Comparison of ENCODE assay signal across 1 cellular context in the genomic region with DNA sequence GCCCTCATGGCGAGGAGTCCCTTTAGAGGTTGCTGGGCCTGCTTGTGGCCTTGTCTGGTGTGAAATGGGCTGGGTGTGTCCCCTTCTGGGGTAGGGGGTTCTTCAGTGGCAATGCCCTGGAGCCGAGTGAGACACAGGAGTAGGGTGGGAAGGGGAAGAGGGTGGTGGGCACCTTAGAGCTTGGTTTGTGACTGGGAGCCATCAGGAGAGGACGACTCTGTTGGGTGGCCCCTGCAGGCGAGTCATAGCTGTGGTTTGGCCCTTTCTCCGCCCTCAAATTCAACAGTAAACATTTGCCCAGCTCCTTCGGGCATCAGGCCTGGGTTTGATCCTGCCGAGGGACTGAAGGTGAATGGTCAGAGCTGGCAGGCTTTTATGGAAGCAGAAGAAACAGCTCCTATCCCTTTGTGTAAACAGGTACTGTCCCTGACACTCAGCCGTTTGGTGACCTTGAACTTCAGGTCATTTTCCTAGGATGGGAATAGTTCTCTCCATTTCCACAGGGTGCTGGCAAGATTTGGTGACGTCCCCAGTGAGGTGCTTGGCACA.
TF ChIP-seq lines count a peak whose summit lies in the region.

No MANE protein-coding gene starts in this region.

TF ChIP-seq in HepG2, 621 proteins besides CTCF, POLR2A, EP300 and RAD21 (continued from another document and continues in another):
- no peak for TF ChIP-seq ZNF646 (CRISPR knock-in tag; IDR thresholded peaks at IDR 0.05)
- no peak for TF ChIP-seq ZFY (CRISPR knock-in tag; IDR thresholded peaks at IDR 0.05)
- TF ChIP-seq, protein P1, sequence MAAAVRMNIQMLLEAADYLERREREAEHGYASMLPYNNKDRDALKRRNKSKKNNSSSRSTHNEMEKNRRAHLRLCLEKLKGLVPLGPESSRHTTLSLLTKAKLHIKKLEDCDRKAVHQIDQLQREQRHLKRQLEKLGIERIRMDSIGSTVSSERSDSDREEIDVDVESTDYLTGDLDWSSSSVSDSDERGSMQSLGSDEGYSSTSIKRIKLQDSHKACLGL (CRISPR knock-in tag; IDR thresholded peaks at IDR 0.05): no peak
- no peak for TF ChIP-seq ZNF782 (CRISPR knock-in tag; IDR thresholded peaks at IDR 0.05; ENCODE audit: borderline replicate concordance)
- TF ChIP-seq ZNF577 (CRISPR knock-in tag; IDR thresholded peaks at IDR 0.05; ENCODE audit: borderline replicate concordance, low read depth): no peak
- no peak for TF ChIP-seq ZNF274 (CRISPR knock-in tag; IDR thresholded peaks at IDR 0.05)
- TF ChIP-seq GMEB2 (CRISPR knock-in tag; IDR thresholded peaks at IDR 0.05; ENCODE audit: low read depth): no peak
- TF ChIP-seq, protein P2, sequence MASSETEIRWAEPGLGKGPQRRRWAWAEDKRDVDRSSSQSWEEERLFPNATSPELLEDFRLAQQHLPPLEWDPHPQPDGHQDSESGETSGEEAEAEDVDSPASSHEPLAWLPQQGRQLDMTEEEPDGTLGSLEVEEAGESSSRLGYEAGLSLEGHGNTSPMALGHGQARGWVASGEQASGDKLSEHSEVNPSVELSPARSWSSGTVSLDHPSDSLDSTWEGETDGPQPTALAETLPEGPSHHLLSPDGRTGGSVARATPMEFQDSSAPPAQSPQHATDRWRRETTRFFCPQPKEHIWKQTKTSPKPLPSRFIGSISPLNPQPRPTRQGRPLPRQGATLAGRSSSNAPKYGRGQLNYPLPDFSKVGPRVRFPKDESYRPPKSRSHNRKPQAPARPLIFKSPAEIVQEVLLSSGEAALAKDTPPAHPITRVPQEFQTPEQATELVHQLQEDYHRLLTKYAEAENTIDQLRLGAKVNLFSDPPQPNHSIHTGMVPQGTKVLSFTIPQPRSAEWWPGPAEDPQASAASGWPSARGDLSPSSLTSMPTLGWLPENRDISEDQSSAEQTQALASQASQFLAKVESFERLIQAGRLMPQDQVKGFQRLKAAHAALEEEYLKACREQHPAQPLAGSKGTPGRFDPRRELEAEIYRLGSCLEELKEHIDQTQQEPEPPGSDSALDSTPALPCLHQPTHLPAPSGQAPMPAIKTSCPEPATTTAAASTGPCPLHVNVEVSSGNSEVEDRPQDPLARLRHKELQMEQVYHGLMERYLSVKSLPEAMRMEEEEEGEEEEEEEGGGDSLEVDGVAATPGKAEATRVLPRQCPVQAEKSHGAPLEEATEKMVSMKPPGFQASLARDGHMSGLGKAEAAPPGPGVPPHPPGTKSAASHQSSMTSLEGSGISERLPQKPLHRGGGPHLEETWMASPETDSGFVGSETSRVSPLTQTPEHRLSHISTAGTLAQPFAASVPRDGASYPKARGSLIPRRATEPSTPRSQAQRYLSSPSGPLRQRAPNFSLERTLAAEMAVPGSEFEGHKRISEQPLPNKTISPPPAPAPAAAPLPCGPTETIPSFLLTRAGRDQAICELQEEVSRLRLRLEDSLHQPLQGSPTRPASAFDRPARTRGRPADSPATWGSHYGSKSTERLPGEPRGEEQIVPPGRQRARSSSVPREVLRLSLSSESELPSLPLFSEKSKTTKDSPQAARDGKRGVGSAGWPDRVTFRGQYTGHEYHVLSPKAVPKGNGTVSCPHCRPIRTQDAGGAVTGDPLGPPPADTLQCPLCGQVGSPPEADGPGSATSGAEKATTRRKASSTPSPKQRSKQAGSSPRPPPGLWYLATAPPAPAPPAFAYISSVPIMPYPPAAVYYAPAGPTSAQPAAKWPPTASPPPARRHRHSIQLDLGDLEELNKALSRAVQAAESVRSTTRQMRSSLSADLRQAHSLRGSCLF (CRISPR knock-in tag; IDR thresholded peaks at IDR 0.05; ENCODE audit: borderline replicate concordance): no peak
- TF ChIP-seq ESRRA (CRISPR knock-in tag; IDR thresholded peaks at IDR 0.05; ENCODE audit: low read depth): no peak; the same call in 1 of the 2 replicates
- TF ChIP-seq NCOR1 (IDR thresholded peaks at IDR 0.05; ENCODE audit: borderline replicate concordance, low read length): peak; percentile 61; the same call in 1 of the 2 replicates
- no peak for TF ChIP-seq PRDM4 (CRISPR knock-in tag; IDR thresholded peaks at IDR 0.05; ENCODE audit: borderline replicate concordance)
- no peak for TF ChIP-seq HNRNPH1 (optimal IDR thresholded peaks at IDR 0.05; ENCODE audit: low read depth, low read length)
- TF ChIP-seq ZMYM3 (CRISPR knock-in tag; IDR thresholded peaks at IDR 0.05): no peak
- peak; percentile 31; the same call in 1 of the 2 replicates for TF ChIP-seq ARID4A (CRISPR knock-in tag; IDR thresholded peaks at IDR 0.05; ENCODE audit: borderline replicate concordance)
- TF ChIP-seq, protein P3, sequence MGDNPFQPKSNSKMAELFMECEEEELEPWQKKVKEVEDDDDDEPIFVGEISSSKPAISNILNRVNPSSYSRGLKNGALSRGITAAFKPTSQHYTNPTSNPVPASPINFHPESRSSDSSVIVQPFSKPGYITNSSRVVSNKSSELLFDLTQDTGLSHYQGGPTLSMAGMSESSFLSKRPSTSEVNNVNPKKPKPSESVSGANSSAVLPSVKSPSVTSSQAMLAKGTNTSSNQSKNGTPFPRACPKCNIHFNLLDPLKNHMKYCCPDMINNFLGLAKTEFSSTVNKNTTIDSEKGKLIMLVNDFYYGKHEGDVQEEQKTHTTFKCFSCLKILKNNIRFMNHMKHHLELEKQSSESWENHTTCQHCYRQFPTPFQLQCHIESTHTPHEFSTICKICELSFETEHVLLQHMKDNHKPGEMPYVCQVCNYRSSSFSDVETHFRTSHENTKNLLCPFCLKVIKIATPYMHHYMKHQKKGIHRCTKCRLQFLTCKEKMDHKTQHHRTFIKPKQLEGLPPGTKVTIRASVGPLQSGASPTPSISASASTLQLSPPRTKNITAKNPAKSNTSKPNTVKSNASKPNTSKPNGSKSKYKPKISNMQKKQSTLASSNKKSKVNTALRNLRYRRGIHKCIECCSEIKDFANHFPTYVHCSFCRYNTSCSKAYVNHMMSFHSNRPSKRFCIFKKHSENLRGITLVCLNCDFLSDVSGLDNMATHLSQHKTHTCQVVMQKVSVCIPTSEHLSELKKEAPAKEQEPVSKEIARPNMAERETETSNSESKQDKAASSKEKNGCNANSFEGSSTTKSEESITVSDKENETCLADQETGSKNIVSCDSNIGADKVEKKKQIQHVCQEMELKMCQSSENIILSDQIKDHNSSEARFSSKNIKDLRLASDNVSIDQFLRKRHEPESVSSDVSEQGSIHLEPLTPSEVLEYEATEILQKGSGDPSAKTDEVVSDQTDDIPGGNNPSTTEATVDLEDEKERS (CRISPR knock-in tag; IDR thresholded peaks at IDR 0.05): no peak
- no peak for TF ChIP-seq ZUFSP (CRISPR knock-in tag; IDR thresholded peaks at IDR 0.05; ENCODE audit: borderline replicate concordance)
- TF ChIP-seq, protein P4, sequence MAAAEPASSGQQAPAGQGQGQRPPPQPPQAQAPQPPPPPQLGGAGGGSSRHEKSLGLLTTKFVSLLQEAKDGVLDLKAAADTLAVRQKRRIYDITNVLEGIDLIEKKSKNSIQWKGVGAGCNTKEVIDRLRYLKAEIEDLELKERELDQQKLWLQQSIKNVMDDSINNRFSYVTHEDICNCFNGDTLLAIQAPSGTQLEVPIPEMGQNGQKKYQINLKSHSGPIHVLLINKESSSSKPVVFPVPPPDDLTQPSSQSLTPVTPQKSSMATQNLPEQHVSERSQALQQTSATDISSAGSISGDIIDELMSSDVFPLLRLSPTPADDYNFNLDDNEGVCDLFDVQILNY (CRISPR knock-in tag; conservative IDR thresholded peaks at IDR 0.05): no peak
